Comparison of ENCODE assay signal across 8 cellular contexts in genomic region chr5:10307206-10308148, GRCh38. TPM values are rescaled to one million over a fixed set of nuclear protein-coding genes. Genes with fewer than 3 reads are reported as not detected.
DNase-seq lines count a peak whose midpoint lies in the region; ATAC-seq and TF ChIP-seq lines count a peak whose summit lies in the region.

CMBL (minus strand) TSS chr5:10307902; CDS start chr5:10290762, 17,140 bp downstream.

- H3K4me3 Mint-ChIP-seq in type B pancreatic cell: peak within 1 kb of the TSS; percentile 91

- H3K27ac ChIP-seq in muscle layer of duodenum (ENCODE audit: low read length): peak within 1 kb of the TSS; percentile 56

- H3K4me1 ChIP-seq in muscle layer of duodenum (ENCODE audit: control insufficient read depth in 1 of 2, insufficient read depth in 2 of 2, low read length in 2 of 2): peaks cover 0 to 13% of the 10 kb centered on the region in 2 donors

- peaks cover 41% of the 10 kb centered on the region for H3K4me1 Mint-ChIP-seq in type B pancreatic cell (ENCODE audit: unreplicated experiment)

- peaks cover 14% of the 10 kb centered on the region for H3K36me3 Mint-ChIP-seq in type B pancreatic cell

- no peaks in the 10 kb centered on the region for H3K9me3 ChIP-seq in muscle layer of duodenum (ENCODE audit: control insufficient read depth in 1 of 2, low read length in 2 of 2)

- H3K27ac Mint-ChIP-seq in type B pancreatic cell: peak within 1 kb of the TSS; percentile 63

- peak within 1 kb of the TSS; percentile 87 to 88 for H3K4me3 ChIP-seq in muscle layer of duodenum (ENCODE audit: low read depth in 1 of 2, low read length in 2 of 2)

- H3K27me3 Mint-ChIP-seq in type B pancreatic cell: peaks cover 6% of the 10 kb centered on the region

- H3K36me3 ChIP-seq in muscle layer of duodenum (ENCODE audit: control insufficient read depth in 1 of 2, insufficient read depth in 2 of 2, low read length in 2 of 2): no peaks in the 10 kb centered on the region

- no peaks in the 10 kb centered on the region for H3K27me3 ChIP-seq in muscle layer of duodenum (ENCODE audit: low read depth, low read length)

- ATAC-seq in GM18508 (IDR thresholded peaks at IDR 0.05; ENCODE audit: insufficient read depth, unreplicated experiment) (peak; percentile 65), HG02943 (IDR thresholded peaks at IDR 0.05; ENCODE audit: low read depth, unreplicated experiment) (peak; percentile 68)

- no peaks in the 10 kb centered on the region for H3K9me3 Mint-ChIP-seq in type B pancreatic cell

- DNase-seq in AG08395 (ENCODE audit: low spot score) (peak; percentile 59), NCI-H2107 (lab: John Stamatoyannopoulos, UW) (peak; percentile 58), activated T-cell treated with anti-CD3 and anti-CD28 coated beads for 48 hours (ENCODE audit: low read depth) (peak; percentile 16), fibroblast of gingiva (ENCODE audit: low read depth) (peak; percentile 42), type B pancreatic cell (ENCODE audit: extremely low spot score, unreplicated experiment) (peak; percentile 78)

- no peak for TF ChIP-seq CTCF in type B pancreatic cell (conservative IDR thresholded peaks at IDR 0.05)

RNA-seq across cellular contexts. Expression of gene CMBL, which starts in this region (rescaled TPM):
- total RNA-seq in type B pancreatic cell (ENCODE audit: low replicate concordance): 12.1 and 32.9 TPM in 2 replicates

Comparison
In these comparisons a context has a peak if more than half of its experiments do, and no peak if none do; other contexts are left out.
1. Peak in every context shown above with its lines: DNase-seq, ATAC-seq, H3K4me3 ChIP-seq and H3K27ac ChIP-seq.
2. DNase-seq: peak in every context shown above with its lines; median percentile 78 in type B pancreatic cell; 59 in AG08395; 58 in NCI-H2107; 42 in fibroblast of gingiva; 16 in activated T-cell treated with anti-CD3 and anti-CD28 coated beads for 48 hours.